Comparison of ENCODE assay signal across 1 cellular context in genomic region chr18:48028081-48028480, GRCh38.
TF ChIP-seq lines count a peak whose summit lies in the region.

No MANE protein-coding gene starts in this region.

TF ChIP-seq in H1, 55 proteins besides CTCF, POLR2A, EP300 and RAD21:
- TF ChIP-seq KDM4A (IDR thresholded peaks at IDR 0.05; ENCODE audit: low read depth, low read length, severe bottlenecking) (no peak), JUND (IDR thresholded peaks at IDR 0.05; ENCODE audit: low read length) (no peak), ATF3 (IDR thresholded peaks at IDR 0.05; ENCODE audit: insufficient read depth, low read depth, low read length) (no peak), ATF2 (IDR thresholded peaks at IDR 0.05; ENCODE audit: low read length) (no peak), SP1 (IDR thresholded peaks at IDR 0.05; ENCODE audit: low read depth, low read length) (no peak), RBBP5 (IDR thresholded peaks at IDR 0.05; ENCODE audit: borderline replicate concordance, low read depth, low read length) (no peak), SAP30 (IDR thresholded peaks at IDR 0.05; ENCODE audit: insufficient read depth, insufficient replicate concordance, low read length) (no peak), SIN3A (conservative IDR thresholded peaks at IDR 0.05 in 1 of 2, IDR thresholded peaks at IDR 0.05 in 1 of 2; ENCODE audit: low read depth in 1 of 2, low read length in 2 of 2) (no peak), FOSL1 (IDR thresholded peaks at IDR 0.05; ENCODE audit: insufficient read depth, low read depth, low read length) (no peak), TAF1 (IDR thresholded peaks at IDR 0.05; ENCODE audit: low read depth, low read length) (no peak), EZH2 (IDR thresholded peaks at IDR 0.05; ENCODE audit: low read depth, low read length, severe bottlenecking) (no peak), PHF8 (conservative IDR thresholded peaks at IDR 0.05; ENCODE audit: low read depth, low read length) (no peak), CBX8 (IDR thresholded peaks at IDR 0.05; ENCODE audit: borderline replicate concordance, low read depth, low read length) (no peak), KDM5A (IDR thresholded peaks at IDR 0.05; ENCODE audit: low read length) (no peak), CEBPB (IDR thresholded peaks at IDR 0.05; ENCODE audit: low read depth, low read length) (no peak)
